Comparison of ENCODE assay signal across 25 cellular contexts in the genomic region with DNA sequence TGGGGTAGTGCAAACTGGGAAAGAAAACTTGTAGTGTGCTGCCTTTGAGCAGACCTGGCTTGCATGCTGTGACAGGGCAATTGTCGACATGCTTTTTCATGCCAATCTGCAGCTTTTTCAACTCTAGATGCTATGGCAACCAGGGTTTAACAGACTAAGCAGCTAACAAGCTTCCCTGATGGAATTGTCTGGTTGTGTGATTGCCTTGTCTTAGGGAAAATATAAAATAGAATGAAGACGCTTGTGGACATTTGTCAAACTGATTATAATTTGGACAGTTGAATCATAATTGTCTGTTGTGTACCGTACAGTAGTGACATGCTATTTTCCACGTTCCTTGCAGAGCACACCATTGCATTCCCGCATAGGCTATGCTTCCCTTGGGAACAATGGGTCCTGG.
A peak's percentile ranks its signal among the peaks of the same experiment; 100 is the strongest.
DNase-seq lines count a peak whose midpoint lies in the region; ATAC-seq and TF ChIP-seq lines count a peak whose summit lies in the region.
"Had no signal": no experiment of that assay in that cellular context is flagged by ENCODE, and none has a peak within 500 bp of the region (broad histone marks: within the 10 kb centered on the region; RNA-seq: fewer than 3 reads in every experiment).

No MANE protein-coding gene starts in this region.

- intact Hi-C loops in uterus (cut with DNase I; ENCODE audit: low total_unique reads), result no loop called here

- H3K4me3 ChIP-seq in uterus (no peak overlapping the region), Peyer's patch (no peak overlapping the region)
- H3K4me3 ChIP-seq: A549, ovary, right atrium auricular region, SJSA1, spleen, tibial nerve had no signal

- TF ChIP-seq CTCF in uterus (IDR thresholded peaks at IDR 0.05) (no peak), Peyer's patch (IDR thresholded peaks at IDR 0.05) (no peak)

- no peaks in the 10 kb centered on the region for H3K4me1 ChIP-seq in uterus
- H3K4me1 ChIP-seq in Peyer's patch, result no peaks in the 10 kb centered on the region
- H3K4me1 ChIP-seq: A549, Caco-2, right atrium auricular region, SJSA1, spleen, tibial nerve had no signal

- ATAC-seq in HG03139 (IDR thresholded peaks at IDR 0.05; ENCODE audit: unreplicated experiment), result no peak
- ATAC-seq: A549; left lobe of liver; naive thymus-derived CD4-positive, alpha-beta T cell; Panc1 had no signal

- H3K27me3 ChIP-seq in uterus, result no peaks in the 10 kb centered on the region
- no peaks in the 10 kb centered on the region for H3K27me3 ChIP-seq in Peyer's patch
- H3K27me3 ChIP-seq: ovary, right atrium auricular region, spleen, tibial nerve had no signal

- peak; percentile 49 for DNase-seq in Ammon's horn (ENCODE audit: low spot score)
- DNase-seq in NCI-H1694 (lab: John Stamatoyannopoulos, UW), result peak; percentile 92
- peak; percentile 80 for DNase-seq in NCI-H345 (lab: John Stamatoyannopoulos, UW)
- DNase-seq in ecto neural progenitor cell (ENCODE audit: low spot score), result peak; percentile 50
- DNase-seq in stimulated activated naive CD4-positive, alpha-beta T cell treated with Interleukin-2 at 50 U/mL for 16 hours (lab: John Stamatoyannopoulos, UW), result no peak
- DNase-seq in uterus, result no peak
- DNase-seq in Peyer's patch, result no peak
- DNase-seq: activated CD4-positive, alpha-beta T cell treated with anti-CD3 and anti-CD28 coated beads for 1 hour; activated CD8-positive, alpha-beta memory T cell treated with anti-CD3 and anti-CD28 coated beads for 24 hours; activated naive CD4-positive, alpha-beta T cell treated with Interleukin-2 at 50 U/mL for 16 hours; activated T-cell treated with anti-CD3 and anti-CD28 coated beads, Interleukin-2, amount 50 U/mL, for 24 hours; Caco-2; DND-41; glutamatergic neuron; naive thymus-derived CD4-positive, alpha-beta T cell; ovary; spleen; stimulated activated CD4-positive, alpha-beta T cell treated with anti-CD3 and anti-CD28 coated beads, Interleukin-4, amount 100 ng/mL, for 24 hours had no signal

- H3K9me3 ChIP-seq in uterus (no peaks in the 10 kb centered on the region), Peyer's patch (no peaks in the 10 kb centered on the region)
- H3K9me3 ChIP-seq: A549, Caco-2, ovary, right atrium auricular region, SJSA1, spleen, tibial nerve had no signal

- H3K36me3 ChIP-seq in uterus, result no peaks in the 10 kb centered on the region
- no peaks in the 10 kb centered on the region for H3K36me3 ChIP-seq in Peyer's patch
- H3K36me3 ChIP-seq: ovary, right atrium auricular region, SJSA1, spleen, tibial nerve had no signal

- H3K27ac ChIP-seq in uterus, result no peak overlapping the region
- H3K27ac ChIP-seq in Peyer's patch, result no peak overlapping the region
- H3K27ac ChIP-seq: A549, ovary, right atrium auricular region, SJSA1, spleen, tibial nerve had no signal

- TF ChIP-seq POLR2A in uterus (IDR thresholded peaks at IDR 0.05) (no peak), Peyer's patch (IDR thresholded peaks at IDR 0.05) (no peak)

Comparison
In these comparisons a context has a peak if more than half of its experiments do, and no peak if none do; other contexts are left out.
1. DNase-seq: peak in Ammon's horn (single experiment), NCI-H1694 (single experiment), NCI-H345 (single experiment) and ecto neural progenitor cell (single experiment); none in stimulated activated naive CD4-positive, alpha-beta T cell treated with Interleukin-2 at 50 U/mL for 16 hours (single experiment), uterus (0 of 2) and Peyer's patch (0 of 3).